ENCODE assay signal across 21 cellular contexts in genomic region chr12:117031843-117032592, GRCh38.
DNase-seq lines count a peak whose midpoint lies in the region; ATAC-seq, FAIRE-seq and TF ChIP-seq lines count a peak whose summit lies in the region.
"Had no signal": no experiment of that assay in that cellular context is flagged by ENCODE, and none has a peak within 500 bp of the region (broad histone marks: within the 10 kb centered on the region; RNA-seq: fewer than 3 reads in every experiment).

No MANE protein-coding gene starts in this region.

- no peaks in the 10 kb centered on the region for H3K9me3 Mint-ChIP-seq in activated naive CD8-positive, alpha-beta T cell treated with anti-CD3 and anti-CD28 coated beads, Interleukin-2, amount 10 ng/mL, durations not matched to agents 7 days and 5 days
- no peaks in the 10 kb centered on the region for H3K9me3 Mint-ChIP-seq in activated naive CD8-positive, alpha-beta T cell treated with anti-CD3 and anti-CD28 coated beads for 36 hours
- H3K9me3 Mint-ChIP-seq: activated naive CD4-positive, alpha-beta T cell treated with anti-CD3 and anti-CD28 coated beads, Interleukin-2, amount 50 U/mL, for 72 hours; activated T-cell treated with anti-CD3 and anti-CD28 coated beads, Interleukin-2, amount 50 U/mL, for 4 hours; GM23338 had no signal

- POLR2A ChIA-PET in activated naive CD8-positive, alpha-beta T cell treated with anti-CD3 and anti-CD28 coated beads, Interleukin-2, amount 10 ng/mL, durations not matched to agents 7 days and 5 days (lab: Charles Lee) = no interaction called here

- no peak for TF ChIP-seq CTCF in kidney (IDR thresholded peaks at IDR 0.05; ENCODE audit: borderline replicate concordance, extremely low read depth, insufficient read depth)

- DNase-seq in activated naive CD8-positive, alpha-beta T cell treated with anti-CD3 and anti-CD28 coated beads, Interleukin-2, amount 10 ng/mL, durations not matched to agents 7 days and 5 days = no peak
- DNase-seq in activated naive CD8-positive, alpha-beta T cell treated with anti-CD3 and anti-CD28 coated beads for 36 hours = no peak
- peak; percentile 42 for DNase-seq in kidney
- no peak for DNase-seq in HT-29 (ENCODE audit: low spot score)
- DNase-seq in effector memory CD4-positive, alpha-beta T cell = no peak
- DNase-seq: activated T-cell treated with anti-CD3 and anti-CD28 coated beads, Interleukin-2, amount 50 U/mL, for 4 hours; BE2C; esophagus squamous epithelium; gastrocnemius medialis; islet precursor cell; mesenchymal stem cell; occipital lobe; SHP77 had no signal

- H3K4me1 Mint-ChIP-seq in activated naive CD8-positive, alpha-beta T cell treated with anti-CD3 and anti-CD28 coated beads, Interleukin-2, amount 10 ng/mL, durations not matched to agents 7 days and 5 days = peaks cover 3% of the 10 kb centered on the region
- H3K4me1 Mint-ChIP-seq in activated naive CD8-positive, alpha-beta T cell treated with anti-CD3 and anti-CD28 coated beads for 36 hours = peaks cover 2% of the 10 kb centered on the region

- no peaks in the 10 kb centered on the region for H3K27me3 ChIP-seq in effector memory CD4-positive, alpha-beta T cell (replicated peaks; ENCODE audit: control insufficient read depth, insufficient read depth, low read length, poor library complexity, severe bottlenecking)
- H3K27me3 ChIP-seq: BE2C, upper lobe of left lung had no signal

- FAIRE-seq in kidney (lab: Jason Lieb, UNC) = no peak
- FAIRE-seq: A549 had no signal

- H3K9ac ChIP-seq in kidney (ENCODE audit: low read length in 2 of 2) = no peak overlapping the region

- H3K4me3 ChIP-seq in kidney (ENCODE audit: low read length in 2 of 2) = no peak overlapping the region
- no peak overlapping the region for H3K4me3 ChIP-seq in effector memory CD4-positive, alpha-beta T cell (ENCODE audit: insufficient read depth, low read depth, low read length, poor library complexity, severe bottlenecking)
- H3K4me3 ChIP-seq: A549, GM23338, upper lobe of left lung had no signal

- H3K9me3 ChIP-seq in kidney (ENCODE audit: control insufficient read depth in 1 of 2, low read length in 2 of 2) = no peaks in the 10 kb centered on the region
- H3K9me3 ChIP-seq in effector memory CD4-positive, alpha-beta T cell (ENCODE audit: control insufficient read depth, low read length) = no peaks in the 10 kb centered on the region
- H3K9me3 ChIP-seq: A549, BE2C, esophagus squamous epithelium, gastrocnemius medialis, upper lobe of left lung had no signal

- peaks cover 3% of the 10 kb centered on the region for H3K36me3 Mint-ChIP-seq in activated naive CD8-positive, alpha-beta T cell treated with anti-CD3 and anti-CD28 coated beads, Interleukin-2, amount 10 ng/mL, durations not matched to agents 7 days and 5 days
- H3K36me3 Mint-ChIP-seq in activated naive CD8-positive, alpha-beta T cell treated with anti-CD3 and anti-CD28 coated beads for 36 hours = no peaks in the 10 kb centered on the region
- H3K36me3 Mint-ChIP-seq: activated naive CD4-positive, alpha-beta T cell treated with anti-CD3 and anti-CD28 coated beads, Interleukin-2, amount 50 U/mL, for 72 hours had no signal

- peaks cover 0 to 6% of the 10 kb centered on the region in 2 donors for H3K4me1 ChIP-seq in kidney (ENCODE audit: control insufficient read depth in 1 of 2, insufficient read depth in 1 of 2, low read depth in 1 of 2, low read length in 2 of 2)
- no peaks in the 10 kb centered on the region for H3K4me1 ChIP-seq in effector memory CD4-positive, alpha-beta T cell (ENCODE audit: control insufficient read depth, insufficient read depth, low read length, poor library complexity, severe bottlenecking)
- H3K4me1 ChIP-seq: A549 had no signal

- no peak overlapping the region for H3K4me3 Mint-ChIP-seq in activated naive CD8-positive, alpha-beta T cell treated with anti-CD3 and anti-CD28 coated beads, Interleukin-2, amount 10 ng/mL, durations not matched to agents 7 days and 5 days
- H3K4me3 Mint-ChIP-seq in activated naive CD8-positive, alpha-beta T cell treated with anti-CD3 and anti-CD28 coated beads for 36 hours = no peak overlapping the region
- H3K4me3 Mint-ChIP-seq: activated T-cell treated with anti-CD3 and anti-CD28 coated beads, Interleukin-2, amount 50 U/mL, for 4 hours; GM23338 had no signal

- ATAC-seq in activated naive CD8-positive, alpha-beta T cell treated with anti-CD3 and anti-CD28 coated beads, Interleukin-2, amount 10 ng/mL, durations not matched to agents 7 days and 5 days (ENCODE audit: low read depth) = no peak
- no peak for ATAC-seq in GM18868 (IDR thresholded peaks at IDR 0.05; ENCODE audit: unreplicated experiment)
- ATAC-seq: activated CD4-positive, CD25-positive, alpha-beta regulatory T cell treated with anti-CD3 and anti-CD28 coated beads, Interleukin-2, amount 50 U/mL, for 24 hours; activated naive CD4-positive, alpha-beta T cell treated with anti-CD3 and anti-CD28 coated beads, Interleukin-2, amount 50 U/mL, for 72 hours had no signal

- peak overlapping the region; percentile 21 for H3K27ac Mint-ChIP-seq in activated naive CD8-positive, alpha-beta T cell treated with anti-CD3 and anti-CD28 coated beads, Interleukin-2, amount 10 ng/mL, durations not matched to agents 7 days and 5 days
- no peak overlapping the region for H3K27ac Mint-ChIP-seq in activated naive CD8-positive, alpha-beta T cell treated with anti-CD3 and anti-CD28 coated beads for 36 hours
- H3K27ac Mint-ChIP-seq: activated naive CD4-positive, alpha-beta T cell treated with anti-CD3 and anti-CD28 coated beads, Interleukin-2, amount 50 U/mL, for 72 hours; GM23338 had no signal

- H3K27me3 Mint-ChIP-seq in activated naive CD8-positive, alpha-beta T cell treated with anti-CD3 and anti-CD28 coated beads, Interleukin-2, amount 10 ng/mL, durations not matched to agents 7 days and 5 days = no peaks in the 10 kb centered on the region
- no peaks in the 10 kb centered on the region for H3K27me3 Mint-ChIP-seq in activated naive CD8-positive, alpha-beta T cell treated with anti-CD3 and anti-CD28 coated beads for 36 hours

- intact Hi-C loops in kidney (cut with DNase I) = no loop called here

- H3K27ac ChIP-seq in angular gyrus (ENCODE audit: low read depth, low read length) (peak overlapping the region; percentile 71), kidney (ENCODE audit: low read depth in 2 of 2, low read length in 2 of 2) (no peak overlapping the region), temporal lobe (ENCODE audit: low read depth, low read length) (peak overlapping the region; percentile 3)
- no peak overlapping the region for H3K27ac ChIP-seq in effector memory CD4-positive, alpha-beta T cell (ENCODE audit: insufficient read depth, low read length, poor library complexity, severe bottlenecking)
- H3K27ac ChIP-seq: A549, esophagus squamous epithelium, gastrocnemius medialis, upper lobe of left lung had no signal

- H3K36me3 ChIP-seq in kidney (ENCODE audit: control insufficient read depth in 1 of 2, insufficient read depth in 2 of 2, low read length in 2 of 2) = peaks cover 0 to 18% of the 10 kb centered on the region in 2 donors
- peaks cover 4% of the 10 kb centered on the region for H3K36me3 ChIP-seq in effector memory CD4-positive, alpha-beta T cell (ENCODE audit: control insufficient read depth, insufficient read depth, low read length)

Comparison
In these comparisons a context has a peak if more than half of its experiments do, and no peak if none do; other contexts are left out.
1. H3K27ac ChIP-seq: peak in angular gyrus (single experiment) and temporal lobe (single experiment); none in kidney (0 of 2) and effector memory CD4-positive, alpha-beta T cell (single experiment).